14 cellular contexts compared by ENCODE assay signal in the genomic region with DNA sequence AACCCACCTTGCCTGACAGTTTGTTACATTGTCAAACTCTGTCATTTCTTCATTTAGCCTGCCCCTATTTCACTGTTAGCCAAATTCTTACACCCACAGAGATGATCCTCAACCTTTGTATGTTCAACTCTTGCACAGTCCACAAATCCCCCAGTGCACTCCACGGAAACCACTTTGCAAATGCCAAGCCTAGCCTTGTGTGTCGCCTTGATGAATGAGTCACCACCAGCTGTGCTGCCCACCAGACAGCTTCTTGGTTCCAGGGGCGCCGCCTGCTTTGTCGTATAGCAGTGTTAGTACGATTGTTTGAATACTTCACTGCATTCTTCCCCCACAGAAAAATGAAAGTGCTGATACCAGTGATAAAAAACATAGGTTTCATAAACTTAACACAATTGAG.
DNase-seq lines count a peak whose midpoint lies in the region; ATAC-seq and TF ChIP-seq lines count a peak whose summit lies in the region.
"Had no signal": no experiment of that assay in that cellular context is flagged by ENCODE, and none has a peak within 500 bp of the region (broad histone marks: within the 10 kb centered on the region; RNA-seq: fewer than 3 reads in every experiment).

No MANE protein-coding gene starts in this region.

- TF ChIP-seq CTCF in DND-41 (IDR thresholded peaks at IDR 0.05; ENCODE audit: borderline replicate concordance, extremely low read depth, low read length, poor library complexity, severe bottlenecking) = no peak

- H3K36me3 ChIP-seq in DND-41 (ENCODE audit: insufficient read depth, low read length) = no peaks in the 10 kb centered on the region
- H3K36me3 ChIP-seq: heart right ventricle had no signal

- no peak overlapping the region for H2AFZ ChIP-seq in DND-41 (ENCODE audit: low read depth, low read length)

- no peaks in the 10 kb centered on the region for H3K27me3 ChIP-seq in DND-41 (ENCODE audit: insufficient read depth, low read length, poor library complexity)

- no peaks in the 10 kb centered on the region for H3K79me2 ChIP-seq in DND-41 (ENCODE audit: insufficient read depth, low read length)

- H4K20me1 ChIP-seq in DND-41 (ENCODE audit: insufficient read depth, low read length) = no peaks in the 10 kb centered on the region

- H3K27ac ChIP-seq in DND-41 (ENCODE audit: low read length) (no peak overlapping the region), cingulate gyrus (ENCODE audit: low read depth, low read length) (peak overlapping the region; percentile 25)

- no peaks in the 10 kb centered on the region for H3K4me1 ChIP-seq in DND-41 (ENCODE audit: insufficient read depth, low read length)

- no peaks in the 10 kb centered on the region for H3K9me3 ChIP-seq in DND-41 (ENCODE audit: insufficient read depth, low read length, severe bottlenecking)
- H3K9me3 ChIP-seq: heart right ventricle had no signal

- ATAC-seq in DND-41 (ENCODE audit: insufficient read depth, low read depth) = no peak
- ATAC-seq in HG02763 (IDR thresholded peaks at IDR 0.05; ENCODE audit: unreplicated experiment) = no peak
- no peak for ATAC-seq in HG02840 (IDR thresholded peaks at IDR 0.05; ENCODE audit: low FRiP score, unreplicated experiment)
- ATAC-seq: stimulated activated memory B cell treated with anti-CD40 and anti-IgM and Interleukin-4, amounts not matched to agents 10 μg/mL and 1 μg/mL and 100 μg/mL, for 72 hours had no signal

- no peak overlapping the region for H3K4me3 ChIP-seq in DND-41 (ENCODE audit: low read depth in 1 of 2, low read length in 2 of 2)
- H3K4me3 ChIP-seq: heart right ventricle had no signal

- H3K4me2 ChIP-seq in DND-41 (ENCODE audit: insufficient read depth, low read length) = no peak overlapping the region

- no peak overlapping the region for H3K9ac ChIP-seq in DND-41 (ENCODE audit: low read depth, low read length)

- DNase-seq in DND-41 = peak; percentile 7
- DNase-seq in NCI-H69 (lab: John Stamatoyannopoulos, UW) = peak; percentile 29
- peak; percentile 95 for DNase-seq in non-pigmented ciliary epithelial cell (ENCODE audit: low read depth)
- DNase-seq in activated CD4-positive, CD25-positive, alpha-beta regulatory T cell (lab: John Stamatoyannopoulos, UW) = no peak
- no peak for DNase-seq in AML-193 (lab: John Stamatoyannopoulos, UW)
- DNase-seq: activated naive CD8-positive, alpha-beta T cell treated with anti-CD3 and anti-CD28 coated beads, Interleukin-2, amount 10 ng/mL, durations not matched to agents 7 days and 5 days; CD4-positive, CD25-positive, alpha-beta regulatory T cell; heart right ventricle; NCI-H2227 treated with DMSO at 0.1 percent for 48 hours; occipital lobe had no signal

Comparison
In these comparisons a context has a peak if more than half of its experiments do, and no peak if none do; other contexts are left out.
1. DNase-seq: peak in DND-41 (single experiment), NCI-H69 (single experiment) and non-pigmented ciliary epithelial cell (single experiment); none in activated CD4-positive, CD25-positive, alpha-beta regulatory T cell (0 of 4) and AML-193 (0 of 2).